In the genomic region with DNA sequence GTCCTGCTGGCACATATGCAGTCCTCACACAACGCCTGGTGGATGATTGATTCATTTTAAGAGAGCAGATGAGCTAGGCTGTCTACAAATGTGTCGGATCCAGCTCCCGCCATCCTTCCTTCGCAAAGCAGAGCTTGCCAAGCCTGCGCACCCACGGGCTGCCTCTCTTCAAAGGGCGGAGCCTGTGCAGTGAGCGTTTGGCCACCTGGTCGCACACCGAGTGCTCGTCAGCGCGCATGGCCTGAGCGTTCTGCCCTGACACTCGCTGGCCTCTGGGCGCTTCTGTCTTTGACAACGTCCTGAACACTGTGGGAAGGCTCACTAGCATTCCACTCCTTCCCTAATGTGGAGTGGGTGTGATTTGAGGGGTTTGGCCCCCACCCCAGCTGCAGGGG, we compare ENCODE assay signal across 8 cellular contexts. TPM values are rescaled to one million over a fixed set of nuclear protein-coding genes. Genes with fewer than 3 reads are reported as not detected.
DNase-seq lines count a peak whose midpoint lies in the region; ATAC-seq and TF ChIP-seq lines count a peak whose summit lies in the region.

No MANE protein-coding gene starts in this region.

- peaks cover 14% of the 10 kb centered on the region for H3K27me3 ChIP-seq in BE2C

- H3K27me3 Mint-ChIP-seq in activated naive CD4-positive, alpha-beta T cell treated with anti-CD3 and anti-CD28 coated beads for 36 hours (ENCODE audit: low read depth): peaks cover 34% of the 10 kb centered on the region

- peak overlapping the region; percentile 81 for H3K4me3 Mint-ChIP-seq in activated naive CD4-positive, alpha-beta T cell treated with anti-CD3 and anti-CD28 coated beads for 36 hours

- ATAC-seq in left ventricle myocardium superior: peak; percentile 61
- ATAC-seq in HG03135 (IDR thresholded peaks at IDR 0.05; ENCODE audit: unreplicated experiment): no peak

- H3K36me3 ChIP-seq in BE2C: no peaks in the 10 kb centered on the region

- no peak for TF ChIP-seq CTCF in BE2C (IDR thresholded peaks at IDR 0.05; ENCODE audit: low read depth, low read length)

- H3K4me1 ChIP-seq in BE2C: no peaks in the 10 kb centered on the region

- peak overlapping the region; percentile 10 for H3K27ac Mint-ChIP-seq in activated naive CD4-positive, alpha-beta T cell treated with anti-CD3 and anti-CD28 coated beads for 36 hours

- DNase-seq in activated T-cell treated with anti-CD3 and anti-CD28 coated beads for 24 hours (ENCODE audit: low read depth) (peak; percentile 16), activated T-cell treated with anti-CD3 and anti-CD28 coated beads for 4 hours (no peak), left ventricle myocardium superior (peak; percentile 55), BE2C (no peak)
- peak; percentile 15 for DNase-seq in activated naive CD4-positive, alpha-beta T cell treated with anti-CD3 and anti-CD28 coated beads for 36 hours
- DNase-seq in stimulated activated CD4-positive, alpha-beta T cell treated with anti-CD3 and anti-CD28 coated beads, Interleukin-15, amount 100 ng/mL, for 24 hours: peak; percentile 45
- no peak for DNase-seq in activated CD4-positive, CD25-positive, alpha-beta regulatory T cell (lab: John Stamatoyannopoulos, UW)

- H3K9me3 ChIP-seq in BE2C: no peaks in the 10 kb centered on the region

- peaks cover 5% of the 10 kb centered on the region for H3K4me1 Mint-ChIP-seq in activated naive CD4-positive, alpha-beta T cell treated with anti-CD3 and anti-CD28 coated beads for 36 hours (ENCODE audit: low read depth)

- no peak overlapping the region for H3K4me3 ChIP-seq in BE2C (ENCODE audit: low read depth, low read length)

- no peaks in the 10 kb centered on the region for H3K36me3 Mint-ChIP-seq in activated naive CD4-positive, alpha-beta T cell treated with anti-CD3 and anti-CD28 coated beads for 36 hours (ENCODE audit: low read depth)

- CTCF ChIA-PET in activated naive CD4-positive, alpha-beta T cell treated with anti-CD3 and anti-CD28 coated beads for 36 hours (lab: Charles Lee): interaction anchor here (0.5 to 2.3 kb wide), 10 partner anchors 8 to 1177 kb away, joined by 3 to 9 read pairs (median 3); no protein-coding TSS in a partner anchor

- H3K9me3 Mint-ChIP-seq in activated naive CD4-positive, alpha-beta T cell treated with anti-CD3 and anti-CD28 coated beads for 36 hours: no peaks in the 10 kb centered on the region

- intact Hi-C loops in activated naive CD4-positive, alpha-beta T cell treated with anti-CD3 and anti-CD28 coated beads for 36 hours (cut with micrococcal nuclease): loop anchor here (2.0 kb wide), 1 partner anchor 1193 kb away; no protein-coding TSS in a partner anchor
- intact Hi-C loops in left ventricle myocardium superior (cut with micrococcal nuclease): loop anchor here (5.0 kb wide), 1 partner anchor 1192 kb away; no protein-coding TSS in a partner anchor

RNA-seq across cellular contexts. Expression of gene TMEM72, which starts 47.1 kb away (rescaled TPM):
- not detected for total RNA-seq in activated naive CD4-positive, alpha-beta T cell treated with anti-CD3 and anti-CD28 coated beads for 36 hours
- not detected for total RNA-seq in left ventricle myocardium superior
- not detected for polyA plus RNA-seq in BE2C (2012; ENCODE audit: insufficient read depth, insufficient read length, low read depth)

Comparison
In these comparisons a context has a peak if more than half of its experiments do, and no peak if none do; other contexts are left out.
1. DNase-seq: peak in activated T-cell treated with anti-CD3 and anti-CD28 coated beads for 24 hours (single experiment), activated naive CD4-positive, alpha-beta T cell treated with anti-CD3 and anti-CD28 coated beads for 36 hours (single experiment), left ventricle myocardium superior (single experiment) and stimulated activated CD4-positive, alpha-beta T cell treated with anti-CD3 and anti-CD28 coated beads, Interleukin-15, amount 100 ng/mL, for 24 hours (single experiment); none in activated T-cell treated with anti-CD3 and anti-CD28 coated beads for 4 hours (single experiment), activated CD4-positive, CD25-positive, alpha-beta regulatory T cell (0 of 4) and BE2C (single experiment).